In the genomic region with DNA sequence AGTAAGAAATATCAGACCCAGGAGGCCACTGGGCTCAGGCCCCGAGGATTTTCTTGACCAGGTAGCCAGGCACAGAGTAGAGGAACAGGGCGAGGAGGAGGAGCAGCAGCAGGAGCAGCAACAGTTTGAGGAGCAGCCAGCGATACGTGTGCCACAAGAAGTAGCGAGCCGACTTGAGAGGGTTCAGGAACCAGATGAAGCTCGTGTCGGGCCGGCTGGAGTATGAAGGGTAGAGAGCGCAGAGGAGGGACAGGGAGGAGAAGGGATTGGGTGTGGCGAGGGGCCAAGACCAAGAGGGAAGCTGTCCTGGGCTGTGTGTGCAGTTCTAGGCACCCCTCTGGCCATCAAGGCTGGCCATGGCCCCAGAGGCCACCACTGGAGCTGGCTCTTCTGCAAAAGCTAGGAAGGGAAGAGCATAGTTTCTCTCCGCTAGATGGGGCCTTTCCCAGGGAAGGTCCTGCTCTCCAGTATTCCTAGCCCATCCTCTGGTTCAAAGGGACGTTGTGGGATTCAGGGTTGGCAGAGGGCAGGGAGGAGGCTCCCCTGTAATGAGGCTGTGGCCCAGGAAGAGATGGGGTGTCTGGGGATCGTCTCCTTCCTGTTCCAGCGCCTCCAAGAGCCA, we compare ENCODE assay signal across 1 cellular context.
TF ChIP-seq lines count a peak whose summit lies in the region.

No MANE protein-coding gene starts in this region.

TF ChIP-seq in K562, 482 proteins besides CTCF, POLR2A, EP300 and RAD21:
- TF ChIP-seq ZNF431 (CRISPR knock-in tag; IDR thresholded peaks at IDR 0.05) (no peak), SMC3 (conservative IDR thresholded peaks at IDR 0.05; ENCODE audit: insufficient read depth, low read depth, low read length) (0 out of 2 replicates have a peak, but pooled peaks have one; percentile 13)
- TF ChIP-seq, protein P1, sequence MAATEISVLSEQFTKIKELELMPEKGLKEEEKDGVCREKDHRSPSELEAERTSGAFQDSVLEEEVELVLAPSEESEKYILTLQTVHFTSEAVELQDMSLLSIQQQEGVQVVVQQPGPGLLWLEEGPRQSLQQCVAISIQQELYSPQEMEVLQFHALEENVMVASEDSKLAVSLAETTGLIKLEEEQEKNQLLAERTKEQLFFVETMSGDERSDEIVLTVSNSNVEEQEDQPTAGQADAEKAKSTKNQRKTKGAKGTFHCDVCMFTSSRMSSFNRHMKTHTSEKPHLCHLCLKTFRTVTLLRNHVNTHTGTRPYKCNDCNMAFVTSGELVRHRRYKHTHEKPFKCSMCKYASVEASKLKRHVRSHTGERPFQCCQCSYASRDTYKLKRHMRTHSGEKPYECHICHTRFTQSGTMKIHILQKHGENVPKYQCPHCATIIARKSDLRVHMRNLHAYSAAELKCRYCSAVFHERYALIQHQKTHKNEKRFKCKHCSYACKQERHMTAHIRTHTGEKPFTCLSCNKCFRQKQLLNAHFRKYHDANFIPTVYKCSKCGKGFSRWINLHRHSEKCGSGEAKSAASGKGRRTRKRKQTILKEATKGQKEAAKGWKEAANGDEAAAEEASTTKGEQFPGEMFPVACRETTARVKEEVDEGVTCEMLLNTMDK (IDR thresholded peaks at IDR 0.05; ENCODE audit: borderline replicate concordance, insufficient read depth, low read depth, low read length, poor library complexity, severe bottlenecking), result peak; percentile 73
